13 cellular contexts compared by ENCODE assay signal in the genomic region with DNA sequence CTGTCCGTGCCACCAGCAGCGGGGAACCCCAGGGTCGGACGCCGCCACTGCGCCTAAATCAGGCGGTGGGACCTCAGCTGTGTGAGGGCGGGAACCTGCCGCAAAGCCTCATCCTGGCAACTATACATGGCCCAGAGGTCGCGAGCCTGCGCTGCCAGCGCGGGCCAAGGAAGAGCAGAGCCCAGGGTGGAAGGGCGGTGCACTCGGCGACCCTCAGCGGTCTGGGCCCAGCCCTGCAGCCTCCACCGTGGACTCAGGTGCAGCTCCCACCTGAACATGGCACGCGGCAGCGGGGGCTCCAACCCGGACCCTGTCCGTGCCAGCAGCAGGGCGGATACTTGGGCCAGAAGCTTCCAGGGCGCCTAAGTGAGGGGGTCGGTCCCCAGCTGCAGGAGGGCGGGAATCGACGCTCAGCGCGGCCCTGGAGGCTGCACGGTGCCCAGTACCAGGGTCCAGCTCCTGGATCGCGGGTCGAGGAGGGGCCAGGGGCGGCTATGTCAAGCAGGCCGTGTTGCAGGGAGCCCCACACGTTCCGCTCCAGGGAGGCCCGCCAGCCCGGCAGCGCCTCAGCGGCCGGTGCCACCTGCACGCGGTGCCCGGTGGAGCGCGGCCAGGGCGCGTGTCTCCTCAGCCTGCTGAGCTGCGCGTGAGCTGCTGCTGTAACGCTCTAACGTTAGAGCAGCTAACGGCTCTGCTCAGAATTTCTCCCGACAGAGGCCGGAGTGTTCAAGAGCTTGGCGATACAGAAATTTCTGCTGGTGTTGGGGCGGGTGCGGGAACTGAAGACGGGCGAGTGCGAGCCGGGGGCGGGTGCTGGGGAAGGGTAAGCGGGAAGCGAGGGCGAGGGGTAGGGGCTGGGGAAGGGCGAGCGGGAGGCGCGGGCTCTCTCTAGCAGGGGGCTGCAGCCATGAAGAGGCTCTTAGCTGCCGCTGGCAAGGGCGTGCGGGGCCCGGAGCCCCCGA. TPM values are rescaled to one million over a fixed set of nuclear protein-coding genes. Genes with fewer than 3 reads are reported as not detected.
DNase-seq lines count a peak whose midpoint lies in the region; ATAC-seq and FAIRE-seq lines count a peak whose summit lies in the region.
"Had no signal": no experiment of that assay in that cellular context is flagged by ENCODE, and none has a peak within 500 bp of the region (broad histone marks: within the 10 kb centered on the region; RNA-seq: fewer than 3 reads in every experiment).

A gene with protein sequence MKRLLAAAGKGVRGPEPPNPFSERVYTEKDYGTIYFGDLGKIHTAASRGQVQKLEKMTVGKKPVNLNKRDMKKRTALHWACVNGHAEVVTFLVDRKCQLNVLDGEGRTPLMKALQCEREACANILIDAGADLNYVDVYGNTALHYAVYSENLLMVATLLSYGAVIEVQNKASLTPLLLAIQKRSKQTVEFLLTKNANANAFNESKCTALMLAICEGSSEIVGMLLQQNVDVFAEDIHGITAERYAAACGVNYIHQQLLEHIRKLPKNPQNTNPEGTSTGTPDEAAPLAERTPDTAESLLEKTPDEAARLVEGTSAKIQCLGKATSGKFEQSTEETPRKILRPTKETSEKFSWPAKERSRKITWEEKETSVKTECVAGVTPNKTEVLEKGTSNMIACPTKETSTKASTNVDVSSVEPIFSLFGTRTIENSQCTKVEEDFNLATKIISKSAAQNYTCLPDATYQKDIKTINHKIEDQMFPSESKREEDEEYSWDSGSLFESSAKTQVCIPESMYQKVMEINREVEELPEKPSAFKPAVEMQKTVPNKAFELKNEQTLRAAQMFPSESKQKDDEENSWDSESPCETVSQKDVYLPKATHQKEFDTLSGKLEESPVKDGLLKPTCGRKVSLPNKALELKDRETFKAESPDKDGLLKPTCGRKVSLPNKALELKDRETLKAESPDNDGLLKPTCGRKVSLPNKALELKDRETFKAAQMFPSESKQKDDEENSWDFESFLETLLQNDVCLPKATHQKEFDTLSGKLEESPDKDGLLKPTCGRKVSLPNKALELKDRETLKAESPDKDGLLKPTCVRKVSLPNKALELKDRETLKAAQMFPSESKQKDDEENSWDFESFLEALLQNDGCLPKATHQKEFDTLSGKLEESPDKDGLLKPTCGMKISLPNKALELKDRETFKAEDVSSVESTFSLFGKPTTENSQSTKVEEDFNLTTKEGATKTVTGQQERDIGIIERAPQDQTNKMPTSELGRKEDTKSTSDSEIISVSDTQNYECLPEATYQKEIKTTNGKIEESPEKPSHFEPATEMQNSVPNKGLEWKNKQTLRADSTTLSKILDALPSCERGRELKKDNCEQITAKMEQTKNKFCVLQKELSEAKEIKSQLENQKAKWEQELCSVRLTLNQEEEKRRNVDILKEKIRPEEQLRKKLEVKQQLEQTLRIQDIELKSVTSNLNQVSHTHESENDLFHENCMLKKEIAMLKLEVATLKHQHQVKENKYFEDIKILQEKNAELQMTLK (N-terminal part only) (plus strand): TSS at position 660 of the 962 bp plus-strand sequence. CDS start 248 bp downstream, at position 908.

- H3K4me3 Mint-ChIP-seq in naive thymus-derived CD8-positive, alpha-beta T cell, result peak within 1 kb of the TSS in 9 of 10 donors; percentile 32 to 87 (median 71)

- peak within 1 kb of the TSS; percentile 19 for H3K27ac ChIP-seq in cingulate gyrus (ENCODE audit: low read depth, low read length)
- H3K27ac ChIP-seq: foreskin keratinocyte had no signal

- H3K9me3 Mint-ChIP-seq in naive thymus-derived CD8-positive, alpha-beta T cell, result peaks cover 0 to 3% (median 0%) of the 10 kb centered on the region in 9 donors

- peak in 1 of 2 donors; percentile 60 for ATAC-seq in naive thymus-derived CD8-positive, alpha-beta T cell
- ATAC-seq: foreskin keratinocyte had no signal

- no peak for FAIRE-seq in GM19239 (lab: Jason Lieb, UNC)
- FAIRE-seq: GM12891 had no signal

- no peak within 1 kb of the TSS for H3K27ac Mint-ChIP-seq in naive thymus-derived CD8-positive, alpha-beta T cell

- H3K27me3 Mint-ChIP-seq in naive thymus-derived CD8-positive, alpha-beta T cell, result peaks cover 5 to 20% (median 5%) of the 10 kb centered on the region in 5 donors

- H3K36me3 Mint-ChIP-seq in naive thymus-derived CD8-positive, alpha-beta T cell, result peaks cover 0 to 3% (median 3%) of the 10 kb centered on the region in 3 donors

- POLR2A ChIA-PET in naive thymus-derived CD8-positive, alpha-beta T cell (lab: Charles Lee), result no interaction called here

- H3K4me1 Mint-ChIP-seq in naive thymus-derived CD8-positive, alpha-beta T cell, result peaks cover 0 to 9% (median 3%) of the 10 kb centered on the region in 4 donors

- DNase-seq in A172 (ENCODE audit: low spot score), result no peak
- peak; percentile 21 for DNase-seq in ELF-1 (ENCODE audit: low read depth, low spot score)
- no peak for DNase-seq in naive thymus-derived CD8-positive, alpha-beta T cell
- no peak for DNase-seq in NCI-H2081 (lab: John Stamatoyannopoulos, UW)
- no peak for DNase-seq in GM19240 (ENCODE audit: insufficient read length, low spot score)
- DNase-seq in GM19239 (ENCODE audit: insufficient read length, low spot score), result no peak
- DNase-seq in NCI-H146 treated with DMSO at 0.1 percent for 48 hours (lab: John Stamatoyannopoulos, UW; ENCODE audit: unreplicated experiment), result no peak
- DNase-seq: activated CD8-positive, alpha-beta memory T cell treated with anti-CD3 and anti-CD28 coated beads, Interleukin-2, amount 50 U/mL, for 48 hours; COR-L47; foreskin keratinocyte had no signal

RNA-seq across cellular contexts. Expression of the gene that starts here (rescaled TPM):
- 26.2 and 32.3 TPM in 2 replicates for total RNA-seq in A172 (2014; rRNA removed; shearing (Covaris generic))
- not detected for total RNA-seq in naive thymus-derived CD8-positive, alpha-beta T cell
- not detected for polyA plus RNA-seq in naive thymus-derived CD8-positive, alpha-beta T cell
- total RNA-seq: foreskin keratinocyte, smooth muscle cell had no signal
- polyA plus RNA-seq: foreskin keratinocyte, smooth muscle cell had no signal

Comparison
In these comparisons a context has a peak if more than half of its experiments do, and no peak if none do; other contexts are left out.
1. RNA of the gene that starts here (total RNA-seq): 26.2 to 32.3 TPM in A172; not detected in naive thymus-derived CD8-positive, alpha-beta T cell; every median in the first group is over 10 times any median in the second.